23 cellular contexts compared by ENCODE assay signal in genomic region chr11:134414036-134414731, GRCh38. TPM values are rescaled to one million over a fixed set of nuclear protein-coding genes. Genes with fewer than 3 reads are reported as not detected.
DNase-seq lines count a peak whose midpoint lies in the region; ATAC-seq and TF ChIP-seq lines count a peak whose summit lies in the region.
"Had no signal": no experiment of that assay in that cellular context is flagged by ENCODE, and none has a peak within 500 bp of the region (broad histone marks: within the 10 kb centered on the region; RNA-seq: fewer than 3 reads in every experiment).

No MANE protein-coding gene starts in this region.

- no peaks in the 10 kb centered on the region for H3K9me3 Mint-ChIP-seq in WTC11
- peaks cover 0 to 2% (median 0%) of the 10 kb centered on the region in 6 donors for H3K9me3 Mint-ChIP-seq in immature natural killer cell
- H3K9me3 Mint-ChIP-seq: activated CD4-positive, alpha-beta T cell treated with anti-CD3 and anti-CD28 coated beads, Interleukin-2, amount 10 ng/mL, durations not matched to agents 24 days and 14 days; activated naive CD8-positive, alpha-beta T cell treated with anti-CD3 and anti-CD28 coated beads, Interleukin-2, amount 50 U/mL, for 24 hours; activated T-helper 2 cell treated with anti-CD3 and anti-CD28 coated beads, Interferon-gamma antibody, Interleukin-2, Interleukin-4, amounts not matched to agents 10 μg/mL and 5 μg/mL and 100 μg/mL, durations not matched to agents 14 hours and 24 hours and 36 hours had no signal

- CTCF ChIA-PET in WTC11 (lab: Charles Lee): no interaction called here

- no peak for ATAC-seq in WTC11
- ATAC-seq in HG03175 (IDR thresholded peaks at IDR 0.05; ENCODE audit: unreplicated experiment): no peak
- ATAC-seq: activated CD8-positive, alpha-beta memory T cell treated with anti-CD3 and anti-CD28 coated beads, Interleukin-2, amount 10 ng/mL, durations not matched to agents 7 days and 5 days; activated naive CD8-positive, alpha-beta T cell treated with anti-CD3 and anti-CD28 coated beads, Interleukin-2, amount 50 U/mL, for 24 hours; PC-3 had no signal

- H3K4me3 Mint-ChIP-seq in WTC11 (peak overlapping the region; percentile 77), immature natural killer cell (peak overlapping the region in 4 of 5 donors; percentile 7 to 91 (median 77))
- H3K4me3 Mint-ChIP-seq: activated CD8-positive, alpha-beta memory T cell treated with anti-CD3 and anti-CD28 coated beads, Interleukin-2, amount 10 ng/mL, durations not matched to agents 7 days and 5 days; activated naive CD8-positive, alpha-beta T cell treated with anti-CD3 and anti-CD28 coated beads, Interleukin-2, amount 50 U/mL, for 24 hours had no signal

- TF ChIP-seq CTCF in WTC11 (IDR thresholded peaks at IDR 0.05): no peak
- no peak for TF ChIP-seq CTCF in foreskin fibroblast (IDR thresholded peaks at IDR 0.05; ENCODE audit: low read depth, low read length)

- peaks cover 51% of the 10 kb centered on the region for H3K4me1 Mint-ChIP-seq in WTC11
- peaks cover 34 to 39% of the 10 kb centered on the region in 2 donors for H3K4me1 Mint-ChIP-seq in immature natural killer cell

- H3K27me3 Mint-ChIP-seq in WTC11 (ENCODE audit: low read depth) (peaks cover 33% of the 10 kb centered on the region), immature natural killer cell (ENCODE audit: low read depth in 3 of 3) (peaks cover 7 to 22% (median 13%) of the 10 kb centered on the region in 3 donors)

- no peak overlapping the region for H3K4me3 ChIP-seq in foreskin fibroblast (ENCODE audit: low read depth in 1 of 2, low read length in 2 of 2)
- H3K4me3 ChIP-seq: stomach had no signal

- POLR2A ChIA-PET in WTC11 (lab: Charles Lee): no interaction called here

- no peaks in the 10 kb centered on the region for H3K36me3 Mint-ChIP-seq in WTC11
- H3K36me3 Mint-ChIP-seq in immature natural killer cell: peaks cover 0 to 9% (median 4%) of the 10 kb centered on the region in 3 donors
- H3K36me3 Mint-ChIP-seq: activated CD8-positive, alpha-beta memory T cell treated with anti-CD3 and anti-CD28 coated beads, Interleukin-2, amount 10 ng/mL, durations not matched to agents 7 days and 5 days had no signal

- H3K27ac Mint-ChIP-seq in WTC11: peak overlapping the region; percentile 43; the same call in 1 of the 2 replicates
- peak overlapping the region in 1 of 6 donors; percentile 10 for H3K27ac Mint-ChIP-seq in immature natural killer cell
- H3K27ac Mint-ChIP-seq: activated CD4-positive, alpha-beta T cell treated with anti-CD3 and anti-CD28 coated beads, Interleukin-2, amount 10 ng/mL, durations not matched to agents 24 days and 14 days; activated CD8-positive, alpha-beta memory T cell treated with anti-CD3 and anti-CD28 coated beads, Interleukin-2, amount 10 ng/mL, durations not matched to agents 7 days and 5 days; activated naive CD8-positive, alpha-beta T cell treated with anti-CD3 and anti-CD28 coated beads, Interleukin-2, amount 50 U/mL, for 24 hours; activated T-helper 2 cell treated with anti-CD3 and anti-CD28 coated beads, Interferon-gamma antibody, Interleukin-2, Interleukin-4, amounts not matched to agents 10 μg/mL and 5 μg/mL and 100 μg/mL, durations not matched to agents 14 hours and 24 hours and 36 hours had no signal

- DNase-seq in DMS 273 (lab: John Stamatoyannopoulos, UW; ENCODE audit: unreplicated experiment) (peak; percentile 4), DMS 273 treated with DMSO at 0.1 percent for 48 hours (lab: John Stamatoyannopoulos, UW) (no peak), WTC11 (ENCODE audit: low spot score) (no peak), immature natural killer cell (no peak), pons (ENCODE audit: low spot score) (peak; percentile 53), foreskin fibroblast (no peak), kidney tubule cell (ENCODE audit: low spot score) (no peak)
- DNase-seq: activated CD4-positive, alpha-beta T cell treated with anti-CD3 and anti-CD28 coated beads, Interleukin-2, amount 10 ng/mL, durations not matched to agents 24 days and 14 days; activated CD8-positive, alpha-beta memory T cell treated with anti-CD3 and anti-CD28 coated beads, Interleukin-2, amount 10 ng/mL, durations not matched to agents 7 days and 5 days; activated naive CD8-positive, alpha-beta T cell treated with anti-CD3 and anti-CD28 coated beads, Interleukin-2, amount 50 U/mL, for 24 hours; AML-193; brain microvascular endothelial cell; KBM-7; naive B cell; NCI-H146; PC-3; SIG-M5; stimulated activated CD4-positive, alpha-beta T cell treated with anti-CD3 and anti-CD28 coated beads, Interleukin-4, amount 100 ng/mL, for 24 hours; stomach had no signal

TF ChIP-seq in WTC11, 78 proteins besides CTCF, POLR2A, EP300 and RAD21 (continues in another document):
- TF ChIP-seq SOX15 (CRISPR knock-in tag; IDR thresholded peaks at IDR 0.05): no peak
- TF ChIP-seq TP53 (CRISPR knock-in tag; IDR thresholded peaks at IDR 0.05): no peak
- TF ChIP-seq, protein P1, sequence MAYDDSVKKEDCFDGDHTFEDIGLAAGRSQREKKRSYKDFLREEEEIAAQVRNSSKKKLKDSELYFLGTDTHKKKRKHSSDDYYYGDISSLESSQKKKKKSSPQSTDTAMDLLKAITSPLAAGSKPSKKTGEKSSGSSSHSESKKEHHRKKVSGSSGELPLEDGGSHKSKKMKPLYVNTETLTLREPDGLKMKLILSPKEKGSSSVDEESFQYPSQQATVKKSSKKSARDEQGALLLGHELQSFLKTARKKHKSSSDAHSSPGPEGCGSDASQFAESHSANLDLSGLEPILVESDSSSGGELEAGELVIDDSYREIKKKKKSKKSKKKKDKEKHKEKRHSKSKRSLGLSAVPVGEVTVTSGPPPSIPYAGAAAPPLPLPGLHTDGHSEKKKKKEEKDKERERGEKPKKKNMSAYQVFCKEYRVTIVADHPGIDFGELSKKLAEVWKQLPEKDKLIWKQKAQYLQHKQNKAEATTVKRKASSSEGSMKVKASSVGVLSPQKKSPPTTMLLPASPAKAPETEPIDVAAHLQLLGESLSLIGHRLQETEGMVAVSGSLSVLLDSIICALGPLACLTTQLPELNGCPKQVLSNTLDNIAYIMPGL (CRISPR knock-in tag; IDR thresholded peaks at IDR 0.05): no peak
- TF ChIP-seq ERG (CRISPR knock-in tag; IDR thresholded peaks at IDR 0.05): no peak
- no peak for TF ChIP-seq ELF4 (CRISPR knock-in tag; IDR thresholded peaks at IDR 0.05; ENCODE audit: low read depth)
- TF ChIP-seq, protein P2, sequence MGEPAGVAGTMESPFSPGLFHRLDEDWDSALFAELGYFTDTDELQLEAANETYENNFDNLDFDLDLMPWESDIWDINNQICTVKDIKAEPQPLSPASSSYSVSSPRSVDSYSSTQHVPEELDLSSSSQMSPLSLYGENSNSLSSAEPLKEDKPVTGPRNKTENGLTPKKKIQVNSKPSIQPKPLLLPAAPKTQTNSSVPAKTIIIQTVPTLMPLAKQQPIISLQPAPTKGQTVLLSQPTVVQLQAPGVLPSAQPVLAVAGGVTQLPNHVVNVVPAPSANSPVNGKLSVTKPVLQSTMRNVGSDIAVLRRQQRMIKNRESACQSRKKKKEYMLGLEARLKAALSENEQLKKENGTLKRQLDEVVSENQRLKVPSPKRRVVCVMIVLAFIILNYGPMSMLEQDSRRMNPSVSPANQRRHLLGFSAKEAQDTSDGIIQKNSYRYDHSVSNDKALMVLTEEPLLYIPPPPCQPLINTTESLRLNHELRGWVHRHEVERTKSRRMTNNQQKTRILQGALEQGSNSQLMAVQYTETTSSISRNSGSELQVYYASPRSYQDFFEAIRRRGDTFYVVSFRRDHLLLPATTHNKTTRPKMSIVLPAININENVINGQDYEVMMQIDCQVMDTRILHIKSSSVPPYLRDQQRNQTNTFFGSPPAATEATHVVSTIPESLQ (CRISPR knock-in tag; IDR thresholded peaks at IDR 0.05): no peak
- TF ChIP-seq MLX (CRISPR knock-in tag; IDR thresholded peaks at IDR 0.05): no peak
- no peak for TF ChIP-seq RORB (CRISPR knock-in tag; IDR thresholded peaks at IDR 0.05)
- TF ChIP-seq E2F4 (CRISPR knock-in tag; IDR thresholded peaks at IDR 0.05; ENCODE audit: borderline replicate concordance, low read depth): no peak
- no peak for TF ChIP-seq ZBTB21 (CRISPR knock-in tag; IDR thresholded peaks at IDR 0.05; ENCODE audit: borderline replicate concordance)

RNA-seq across cellular contexts. Expression of gene B3GAT1, which starts 2.1 kb away (rescaled TPM):
- 20.9 to 30.0 TPM (median 23.1 TPM) in 3 replicates for total RNA-seq in WTC11 (2021)
- 1 to 10 TPM in 1 of 3 donors, under 1 TPM in 2; 0.09 to 1.8 (median 0.24) TPM for polyA plus RNA-seq in immature natural killer cell
- total RNA-seq: lung microvascular endothelial cell, PC-3, pulmonary artery endothelial cell had no signal

Comparison
In these comparisons a context has a peak if more than half of its experiments do, and no peak if none do; other contexts are left out.
1. DNase-seq: peak in DMS 273 (single experiment) and pons (single experiment); none in DMS 273 treated with DMSO at 0.1 percent for 48 hours (single experiment), WTC11 (single experiment), immature natural killer cell (0 of 3), foreskin fibroblast (0 of 2) and kidney tubule cell (single experiment).